ENCODE assay signal across 15 cellular contexts in the genomic region with DNA sequence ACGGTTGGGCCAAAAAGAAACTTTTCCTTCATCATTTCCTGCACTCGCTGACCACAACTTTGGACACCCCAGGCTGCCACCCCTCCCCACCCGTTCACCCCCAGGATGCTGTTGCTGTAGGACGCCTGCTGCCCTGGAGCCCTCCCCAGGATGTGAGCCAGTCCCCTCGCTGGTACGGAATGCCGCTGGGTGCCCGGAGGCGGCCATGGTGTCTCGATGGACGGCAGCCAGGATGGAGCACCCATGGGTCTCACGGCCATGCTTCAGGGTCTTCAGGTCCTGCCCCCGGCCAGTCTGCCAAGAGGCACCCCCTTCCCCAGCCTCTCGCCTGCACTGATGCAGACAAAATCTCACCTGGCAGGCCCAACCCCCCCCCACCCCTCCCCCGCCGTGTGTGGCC. TPM values are rescaled to one million over a fixed set of nuclear protein-coding genes. Genes with fewer than 3 reads are reported as not detected.
A peak's percentile ranks its signal among the peaks of the same experiment; 100 is the strongest.
DNase-seq lines count a peak whose midpoint lies in the region; ATAC-seq, FAIRE-seq and TF ChIP-seq lines count a peak whose summit lies in the region.
"Had no signal": no experiment of that assay in that cellular context is flagged by ENCODE, and none has a peak within 500 bp of the region (broad histone marks: within the 10 kb centered on the region; RNA-seq: fewer than 3 reads in every experiment).

No MANE protein-coding gene starts in this region.

- 79% methylated on average over 10 of the region's 16 CpGs for WGBS in GM12878 (ENCODE audit: insufficient coverage, insufficient replicate concordance, low lambda C conversion rate, missing lambda C conversion rate)

- in situ Hi-C loops in GM12878 (cut with MboI) = no loop called here

- H2AFZ ChIP-seq in HCT116 (ENCODE audit: low read depth, low read length, poor library complexity, severe bottlenecking) (no peak overlapping the region), GM12878 (ENCODE audit: control insufficient read depth, low read depth, low read length) (no peak overlapping the region)

- peaks cover 24% of the 10 kb centered on the region for H3K36me3 ChIP-seq in A673 (ENCODE audit: insufficient read depth, low read length, poor library complexity, severe bottlenecking)
- H3K36me3 ChIP-seq in HCT116 (ENCODE audit: control insufficient read depth in 1 of 2, insufficient read depth in 2 of 2, low read length in 2 of 2) = peaks cover 0 to 5% of the 10 kb centered on the region in 2 experiments; a peak in 2 of 4 replicates
- peaks cover 5 to 6% of the 10 kb centered on the region in 2 experiments; a peak in 3 of 4 replicates for H3K36me3 ChIP-seq in GM12878 (ENCODE audit: control insufficient read depth in 2 of 2, insufficient read depth in 2 of 2, low read length in 1 of 2)
- H3K36me3 ChIP-seq in ascending aorta = peaks cover 14 to 38% of the 10 kb centered on the region in 2 donors

- H3K9me3 ChIP-seq in A673 (ENCODE audit: low read depth, low read length, poor library complexity, severe bottlenecking) (no peaks in the 10 kb centered on the region), HCT116 (ENCODE audit: control insufficient read depth in 1 of 2, insufficient read depth in 1 of 2, low read depth in 1 of 2, low read length in 2 of 2) (no peaks in the 10 kb centered on the region), GM12878 (replicated peaks; ENCODE audit: control insufficient read depth, insufficient read depth, low read length) (no peaks in the 10 kb centered on the region), ascending aorta (no peaks in the 10 kb centered on the region)
- H3K9me3 ChIP-seq: SK-N-SH had no signal

- H3K9me2 ChIP-seq in HCT116 (ENCODE audit: insufficient read depth) = no peaks in the 10 kb centered on the region
- H3K9me2 ChIP-seq: SK-N-SH had no signal

- SMC1A ChIA-PET in GM12878 (lab: Charles Lee; ENCODE audit: uncharacterized antibody, unreplicated experiment) = no interaction called here

- POLR2A ChIA-PET in A673 (lab: Charles Lee; ENCODE audit: low non-redundant PET) = interaction anchor here (0.6 kb wide), 1 partner anchor 91 kb away, joined by 3 read pairs; no protein-coding TSS in a partner anchor
- POLR2A ChIA-PET in HCT116 (lab: Charles Lee) = no interaction called here
- POLR2A ChIA-PET in GM12878 (lab: Charles Lee) = no interaction called here

- no peak for TF ChIP-seq RAD21 in HCT116 (IDR thresholded peaks at IDR 0.05; ENCODE audit: low read depth)
- TF ChIP-seq RAD21 in GM12878 (IDR thresholded peaks at IDR 0.05; ENCODE audit: insufficient read depth, low read depth, low read length) = no peak

- no peak overlapping the region for H3K4me3 ChIP-seq in A673 (ENCODE audit: low read depth, low read length, poor library complexity, severe bottlenecking)
- H3K4me3 ChIP-seq in HCT116 (replicated peaks in 1 of 2; ENCODE audit: low read depth in 1 of 2, low read length in 2 of 2) = no peak overlapping the region
- no peak overlapping the region for H3K4me3 ChIP-seq in GM12878
- H3K4me3 ChIP-seq in ascending aorta = no peak overlapping the region

- TF ChIP-seq EP300 in GM12878 (IDR thresholded peaks at IDR 0.05; ENCODE audit: borderline replicate concordance in 1 of 2, control insufficient read depth in 1 of 2, low read depth in 2 of 2, low read length in 2 of 2) = no peak

- H3K4me2 ChIP-seq in HCT116 (ENCODE audit: low read length) (no peak overlapping the region), GM12878 (ENCODE audit: control insufficient read depth, insufficient read depth) (no peak overlapping the region)
- H3K4me2 ChIP-seq: SK-N-SH had no signal

- RAD21 ChIA-PET in HCT116 (lab: Charles Lee; ENCODE audit: low non-redundant PET in 1 of 2, low total read pairs in 2 of 2, uncharacterized antibody in 2 of 2, unreplicated experiment in 2 of 2) (no interaction called here), GM12878 (lab: Charles Lee; ENCODE audit: unreplicated experiment) (no interaction called here)

- H3K79me2 ChIP-seq in HCT116 (ENCODE audit: insufficient read depth, low read length) = no peaks in the 10 kb centered on the region
- H3K79me2 ChIP-seq in GM12878 (ENCODE audit: control insufficient read depth, insufficient read depth, low read length) = no peaks in the 10 kb centered on the region

- H3K4me1 ChIP-seq in A673 (ENCODE audit: insufficient read depth, low read length, poor library complexity, severe bottlenecking) = peaks cover 4% of the 10 kb centered on the region
- peaks cover 0 to 14% of the 10 kb centered on the region in 2 experiments; a peak in 2 of 4 replicates for H3K4me1 ChIP-seq in HCT116 (ENCODE audit: control insufficient read depth in 1 of 2, insufficient read depth in 2 of 2, low read length in 2 of 2)
- peaks cover 31% of the 10 kb centered on the region for H3K4me1 ChIP-seq in GM12878 (ENCODE audit: control insufficient read depth, insufficient read depth, low read length)
- peaks cover 3 to 9% of the 10 kb centered on the region in 2 donors for H3K4me1 ChIP-seq in ascending aorta

- CTCF ChIA-PET in A673 (lab: Charles Lee) = no interaction called here
- CTCF ChIA-PET in HCT116 (lab: Charles Lee) = no interaction called here
- CTCF ChIA-PET in GM12878 (lab: Yijun Ruan, JAX) = no interaction called here

- no peak for DNase-seq in A673 (ENCODE audit: low spot score)
- no peak for DNase-seq in HCT116 (ENCODE audit: low read depth, low spot score)
- no peak for DNase-seq in GM12878 (ENCODE audit: low read depth, low spot score)
- DNase-seq in ascending aorta (ENCODE audit: low spot score in 2 of 2) = no peak
- DNase-seq: CD8-positive, alpha-beta memory T cell; DMS79 treated with DMSO at 0.1 percent for 48 hours; NCI-H1092 treated with DMSO at 0.1 percent for 48 hours; NCI-H146; NCI-H2029 treated with DMSO at 0.1 percent for 48 hours; NCI-H526; SHP77 treated with DMSO at 0.1 percent for 48 hours; SK-N-SH had no signal

- H4K20me1 ChIP-seq in HCT116 (ENCODE audit: insufficient read depth) = no peaks in the 10 kb centered on the region
- no peaks in the 10 kb centered on the region for H4K20me1 ChIP-seq in GM12878 (ENCODE audit: control insufficient read depth, insufficient read depth)

- no peak overlapping the region for H3K27ac ChIP-seq in A673 (ENCODE audit: low read depth, low read length, poor library complexity, severe bottlenecking)
- no peak overlapping the region for H3K27ac ChIP-seq in HCT116 (ENCODE audit: low read depth, low read length)
- no peak overlapping the region for H3K27ac ChIP-seq in GM12878 (ENCODE audit: control insufficient read depth, insufficient read depth)
- H3K27ac ChIP-seq in ascending aorta = no peak overlapping the region

- TF ChIP-seq CTCF in A673 (conservative IDR thresholded peaks at IDR 0.05; ENCODE audit: low read depth, low read length) = no peak
- TF ChIP-seq CTCF in HCT116 (IDR thresholded peaks at IDR 0.05 in 2 of 3, conservative IDR thresholded peaks at IDR 0.05 in 1 of 3; ENCODE audit: borderline replicate concordance in 1 of 3, insufficient read depth in 1 of 3, low read depth in 2 of 3, low read length in 2 of 3) = no peak
- no peak for TF ChIP-seq CTCF in GM12878 (IDR thresholded peaks at IDR 0.05 in 2 of 3, conservative IDR thresholded peaks at IDR 0.05 in 1 of 3; ENCODE audit: control insufficient read depth in 2 of 3, extremely low read depth in 1 of 3, insufficient read depth in 1 of 3, low read depth in 3 of 3, low read length in 3 of 3)
- no peak for TF ChIP-seq CTCF in ascending aorta (IDR thresholded peaks at IDR 0.05)

- H3K9ac ChIP-seq in HCT116 (ENCODE audit: low read length) (no peak overlapping the region), GM12878 (ENCODE audit: control insufficient read depth, insufficient read depth, low read length) (no peak overlapping the region)
- H3K9ac ChIP-seq: SK-N-SH had no signal

- TF ChIP-seq POLR2A in HCT116 (IDR thresholded peaks at IDR 0.05; ENCODE audit: borderline replicate concordance, extremely low read depth, insufficient read depth, insufficient read length) (no peak), GM12878 (IDR thresholded peaks at IDR 0.05; ENCODE audit: low read depth, low read length) (no peak)

- no peaks in the 10 kb centered on the region for H3K27me3 ChIP-seq in A673 (replicated peaks; ENCODE audit: insufficient read depth, low read depth, low read length, poor library complexity)
- no peaks in the 10 kb centered on the region for H3K27me3 ChIP-seq in HCT116 (ENCODE audit: insufficient read depth, low read length)
- no peaks in the 10 kb centered on the region for H3K27me3 ChIP-seq in GM12878 (replicated peaks in 1 of 2; ENCODE audit: control insufficient read depth in 2 of 2, insufficient read depth in 2 of 2, low read length in 1 of 2)
- no peaks in the 10 kb centered on the region for H3K27me3 ChIP-seq in ascending aorta

- no peak for FAIRE-seq in GM12878 (lab: Jason Lieb, UNC)
- FAIRE-seq: H54 had no signal

- intact Hi-C loops in A673 (cut with micrococcal nuclease; ENCODE audit: unreplicated experiment) = no loop called here
- intact Hi-C loops in HCT116 (cut with micrococcal nuclease) = no loop called here
- intact Hi-C loops in GM12878 (cut with micrococcal nuclease; ENCODE audit: unreplicated experiment) = no loop called here
- intact Hi-C loops in ascending aorta (cut with DNase I) = no loop called here

- ATAC-seq in HCT116 = no peak
- no peak for ATAC-seq in GM12878
- no peak for ATAC-seq in HG03095 (IDR thresholded peaks at IDR 0.05; ENCODE audit: unreplicated experiment)
- no peak for ATAC-seq in activated CD4-positive, CD25-positive, alpha-beta regulatory T cell treated with anti-CD3 and anti-CD28 coated beads, Interleukin-2, amount 50 U/mL, for 24 hours

- BruUV-seq in A673 (replicated peaks; lab: Mats Ljungman, UMichigan) (TSS peak; percentile 83), HCT116 (replicated peaks; lab: Mats Ljungman, UMichigan) (TSS peak; percentile 72), GM12878 (replicated peaks; lab: Mats Ljungman, UMichigan) (TSS peak; percentile 71)

RNA-seq across cellular contexts. Expression of gene CSNK1G2, which starts 15.4 kb away (rescaled TPM):
- total RNA-seq in A673 (2021) (108 and 118 TPM in 2 replicates), HCT116 (2021; ENCODE audit: unreplicated experiment) (97.9 TPM), GM12878 (2014; rRNA removed) (78.9 and 79.6 TPM in 2 replicates), GM12878 (2014; rRNA removed; fragmentation: Illumina TruSeq; extraction: Trizol) (24.6 and 32.5 TPM in 2 replicates), GM12878 (2021) (67.3 and 71.3 TPM in 2 replicates), ascending aorta (79.6 TPM)
- 90.6 and 114 TPM in 2 replicates for polyA plus RNA-seq in HCT116 (2012)
- 158 and 167 TPM in 2 replicates for total RNA-seq in GM12878 (2013; cell fraction: nucleolus; rRNA removed)
- 12.9 TPM for polyA plus RNA-seq in GM12878 (2011; ENCODE audit: low read depth)
- polyA plus RNA-seq in GM12878 (2011; rRNA removed) (25.2 and 54.1 TPM in 2 replicates), GM12878 (2014; fragmentation: Illumina TruSeq; extraction: Trizol) (3.1 and 17.5 TPM in 2 replicates), GM12878 (2014; fragmentation: Nextera tagmentation; extraction: Ambion mirVana) (under 1 TPM; 0.64 to 0.84 TPM), GM12878 (2014; rRNA removed) (107 and 109 TPM in 2 replicates), GM12878 (2016; fragmentation: Nextera tagmentation; extraction: Ambion mirVana) (1 to 10 TPM; 4.6 to 5.6 TPM)
- polyA plus RNA-seq in GM12878 (2011; cell fraction: cytosol; rRNA removed) = 62.5 and 117 TPM in 2 replicates
- polyA plus RNA-seq in GM12878 (2011; cell fraction: nucleus; rRNA removed) = 467 and 499 TPM in 2 replicates
- 55.3 and 64.5 TPM in 2 replicates for polyA plus RNA-seq in GM12878 (2012)
- polyA minus RNA-seq in GM12878 (2011; rRNA and poly(A)+ RNA removed) = 31.1 and 54.8 TPM in 2 replicates
- 25.0 and 31.3 TPM in 2 replicates for polyA minus RNA-seq in GM12878 (2011; cell fraction: cytosol; rRNA and poly(A)+ RNA removed)
- polyA minus RNA-seq in GM12878 (2011; cell fraction: nucleus; rRNA and poly(A)+ RNA removed) = 30.7 and 54.0 TPM in 2 replicates

RNA-seq across cellular contexts. Expression of gene ADAT3, which starts 20.3 kb away (rescaled TPM):
- total RNA-seq in A673 (2021) (14.1 and 18.0 TPM in 2 replicates), HCT116 (2021; ENCODE audit: unreplicated experiment) (15.9 TPM), GM12878 (2014; rRNA removed) (3.8 and 5.6 TPM in 2 replicates), GM12878 (2014; rRNA removed; fragmentation: Illumina TruSeq; extraction: Trizol) (0.27 TPM in 1 of 2 replicates, not detected in the other), GM12878 (2021) (11.6 and 11.8 TPM in 2 replicates), ascending aorta (18.4 TPM)
- 6.2 and 7.5 TPM in 2 replicates for polyA plus RNA-seq in HCT116 (2012)
- 26.1 and 30.8 TPM in 2 replicates for total RNA-seq in GM12878 (2013; cell fraction: nucleolus; rRNA removed)
- polyA plus RNA-seq in GM12878 (2011; ENCODE audit: low read depth) = 0.54 TPM
- polyA plus RNA-seq in GM12878 (2011; rRNA removed) (0.13 and 0.46 TPM in 2 replicates), GM12878 (2014; fragmentation: Illumina TruSeq; extraction: Trizol) (not detected in 2 replicates), GM12878 (2014; fragmentation: Nextera tagmentation; extraction: Ambion mirVana) (not detected), GM12878 (2014; rRNA removed) (11.0 and 13.2 TPM in 2 replicates), GM12878 (2016; fragmentation: Nextera tagmentation; extraction: Ambion mirVana) (1 to 10 TPM; 7.7 to 8.9 TPM)
- polyA plus RNA-seq in GM12878 (2011; cell fraction: cytosol; rRNA removed) = 1.1 and 2.1 TPM in 2 replicates
- 5.4 and 12.3 TPM in 2 replicates for polyA plus RNA-seq in GM12878 (2011; cell fraction: nucleus; rRNA removed)
- 3.0 and 3.7 TPM in 2 replicates for polyA plus RNA-seq in GM12878 (2012)
- 0.62 TPM in 1 of 2 replicates, not detected in the other for polyA minus RNA-seq in GM12878 (2011; rRNA and poly(A)+ RNA removed)
- 1.1 and 1.5 TPM in 2 replicates for polyA minus RNA-seq in GM12878 (2011; cell fraction: cytosol; rRNA and poly(A)+ RNA removed)
- 1.9 and 4.9 TPM in 2 replicates for polyA minus RNA-seq in GM12878 (2011; cell fraction: nucleus; rRNA and poly(A)+ RNA removed)

RNA-seq across cellular contexts. Expression of gene SCAMP4, which starts 20.3 kb away (rescaled TPM):
- total RNA-seq in A673 (2021) (88.4 and 98.8 TPM in 2 replicates), HCT116 (2021; ENCODE audit: unreplicated experiment) (63.3 TPM), GM12878 (2014; rRNA removed) (16.9 and 19.3 TPM in 2 replicates), GM12878 (2014; rRNA removed; fragmentation: Illumina TruSeq; extraction: Trizol) (6.5 and 7.0 TPM in 2 replicates), GM12878 (2021) (34.7 and 38.7 TPM in 2 replicates), ascending aorta (322 TPM)
- 47.3 and 49.9 TPM in 2 replicates for polyA plus RNA-seq in HCT116 (2012)
- total RNA-seq in GM12878 (2013; cell fraction: nucleolus; rRNA removed) = 42.9 and 44.9 TPM in 2 replicates
- polyA plus RNA-seq in GM12878 (2011; ENCODE audit: low read depth) = 8.1 TPM
- polyA plus RNA-seq in GM12878 (2011; rRNA removed) (2.7 and 5.6 TPM in 2 replicates), GM12878 (2014; fragmentation: Illumina TruSeq; extraction: Trizol) (5.1 and 8.7 TPM in 2 replicates), GM12878 (2014; fragmentation: Nextera tagmentation; extraction: Ambion mirVana) (1 to 10 TPM in 1 of 2 experiments, under 1 TPM in 1; 0.63 to 2.3 TPM), GM12878 (2014; rRNA removed) (24.4 and 33.2 TPM in 2 replicates), GM12878 (2016; fragmentation: Nextera tagmentation; extraction: Ambion mirVana) (10 to 100 TPM; 33.8 to 34.4 TPM)
- 6.9 and 10.0 TPM in 2 replicates for polyA plus RNA-seq in GM12878 (2011; cell fraction: cytosol; rRNA removed)
- polyA plus RNA-seq in GM12878 (2011; cell fraction: nucleus; rRNA removed) = 28.6 and 39.7 TPM in 2 replicates
- polyA plus RNA-seq in GM12878 (2012) = 21.9 and 26.7 TPM in 2 replicates
- polyA minus RNA-seq in GM12878 (2011; rRNA and poly(A)+ RNA removed) = 3.1 and 15.0 TPM in 2 replicates
- polyA minus RNA-seq in GM12878 (2011; cell fraction: cytosol; rRNA and poly(A)+ RNA removed) = 7.0 and 10.7 TPM in 2 replicates
- 9.1 and 17.2 TPM in 2 replicates for polyA minus RNA-seq in GM12878 (2011; cell fraction: nucleus; rRNA and poly(A)+ RNA removed)

RNA-seq across cellular contexts. Expression of gene ABHD17A, which starts 40.2 kb away (rescaled TPM):
- total RNA-seq in A673 (2021) (56.9 and 60.0 TPM in 2 replicates), HCT116 (2021; ENCODE audit: unreplicated experiment) (68.2 TPM), GM12878 (2014; rRNA removed) (109 and 126 TPM in 2 replicates), GM12878 (2014; rRNA removed; fragmentation: Illumina TruSeq; extraction: Trizol) (5.6 and 7.0 TPM in 2 replicates), GM12878 (2021) (72.6 and 77.6 TPM in 2 replicates), ascending aorta (278 TPM)
- 39.6 and 42.3 TPM in 2 replicates for polyA plus RNA-seq in HCT116 (2012)
- total RNA-seq in GM12878 (2013; cell fraction: nucleolus; rRNA removed) = 25.8 and 29.5 TPM in 2 replicates
- polyA plus RNA-seq in GM12878 (2011; ENCODE audit: low read depth) = 8.6 TPM
- polyA plus RNA-seq in GM12878 (2011; rRNA removed) (7.7 and 25.3 TPM in 2 replicates), GM12878 (2014; fragmentation: Illumina TruSeq; extraction: Trizol) (0.87 and 2.5 TPM in 2 replicates), GM12878 (2014; fragmentation: Nextera tagmentation; extraction: Ambion mirVana) (under 1 TPM in 1 of 2 experiments, not detected in 1; 0.13 TPM), GM12878 (2014; rRNA removed) (84.5 and 105 TPM in 2 replicates), GM12878 (2016; fragmentation: Nextera tagmentation; extraction: Ambion mirVana) (10 to 100 TPM; 28.8 to 45.7 TPM)
- polyA plus RNA-seq in GM12878 (2011; cell fraction: cytosol; rRNA removed) = 45.6 and 92.1 TPM in 2 replicates
- 158 and 188 TPM in 2 replicates for polyA plus RNA-seq in GM12878 (2011; cell fraction: nucleus; rRNA removed)
- 36.2 and 44.0 TPM in 2 replicates for polyA plus RNA-seq in GM12878 (2012)
- polyA minus RNA-seq in GM12878 (2011; rRNA and poly(A)+ RNA removed) = 22.4 and 32.0 TPM in 2 replicates
- polyA minus RNA-seq in GM12878 (2011; cell fraction: cytosol; rRNA and poly(A)+ RNA removed) = 21.4 and 26.9 TPM in 2 replicates
- polyA minus RNA-seq in GM12878 (2011; cell fraction: nucleus; rRNA and poly(A)+ RNA removed) = 13.5 and 18.1 TPM in 2 replicates
